ENCODE assay signal across 8 cellular contexts in the genomic region with DNA sequence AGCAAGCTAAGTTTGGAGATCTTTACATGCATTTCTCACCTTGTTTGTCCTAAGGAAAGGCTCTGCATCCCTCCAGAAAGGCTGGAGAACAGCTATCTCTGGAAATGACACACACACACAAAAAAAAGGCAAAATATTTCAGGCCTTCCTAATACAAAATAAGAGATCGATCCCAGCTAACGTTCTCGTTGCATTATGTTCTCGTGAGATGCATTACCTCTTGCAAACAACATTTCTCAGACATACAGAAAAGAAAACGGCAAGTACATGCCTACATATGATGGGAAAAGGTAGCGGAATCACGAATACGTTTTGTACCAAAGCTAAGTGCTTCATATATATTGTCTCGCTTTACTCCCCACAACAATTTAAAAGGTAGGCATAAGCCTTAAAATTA. TPM values are rescaled to one million over a fixed set of nuclear protein-coding genes. Genes with fewer than 3 reads are reported as not detected.
DNase-seq lines count a peak whose midpoint lies in the region; ATAC-seq and TF ChIP-seq lines count a peak whose summit lies in the region.

No MANE protein-coding gene starts in this region.

- no peak for TF ChIP-seq CTCF in astrocyte of the cerebellum (IDR thresholded peaks at IDR 0.05; ENCODE audit: low read depth, low read length, missing control alignments)

- no peaks in the 10 kb centered on the region for H3K4me1 ChIP-seq in mesodermal cell (ENCODE audit: control insufficient read depth, insufficient read depth, low read length, poor library complexity, severe bottlenecking)

- ATAC-seq in HG02938 (IDR thresholded peaks at IDR 0.05; ENCODE audit: unreplicated experiment) = peak; percentile 1

- no peak overlapping the region for H3K27ac ChIP-seq in mesodermal cell (ENCODE audit: low read depth, low read length, severe bottlenecking)

- H3K9me3 ChIP-seq in mesodermal cell (ENCODE audit: control insufficient read depth, low read length) = no peaks in the 10 kb centered on the region

- peak; percentile 12 for DNase-seq in EH (ENCODE audit: low read depth)
- no peak for DNase-seq in astrocyte of the cerebellum (ENCODE audit: low read depth)
- no peak for DNase-seq in cerebellar cortex (ENCODE audit: low spot score)
- DNase-seq in OCI-M1 (lab: John Stamatoyannopoulos, UW) = no peak
- DNase-seq in CD1c-positive myeloid dendritic cell (ENCODE audit: extremely low spot score) = no peak
- no peak for DNase-seq in NK-92 treated with Interleukin-12 subunit alpha and Interleukin-12 subunit beta, amount 100 ng/mL, for 24 hours (lab: John Stamatoyannopoulos, UW)

- H3K36me3 ChIP-seq in mesodermal cell (ENCODE audit: control insufficient read depth, insufficient read depth, low read length) = peaks cover 13% of the 10 kb centered on the region

- in situ Hi-C loops in astrocyte of the cerebellum (cut with HindIII; ENCODE audit: low sequenced_read_pairs) = no loop called here

- WGBS in mesodermal cell (ENCODE audit: insufficient coverage in 2 of 2), 2 experiments = 0 to 10% methylated on average over 2 to 8 of the region's 9 CpGs

- peak overlapping the region; percentile 55 for H3K4me3 ChIP-seq in astrocyte of the cerebellum (ENCODE audit: low read depth, low read length)
- H3K4me3 ChIP-seq in mesodermal cell (ENCODE audit: extremely low read depth, insufficient read depth, low read length, poor library complexity, severe bottlenecking) = peak overlapping the region; percentile 87

RNA-seq across cellular contexts. Expression of gene MTERF1, which starts 0.5 kb away (rescaled TPM):
- 7.8 TPM for polyA plus RNA-seq in mesodermal cell (2013, experiment 1 of 2)
- polyA plus RNA-seq in mesodermal cell (2013, experiment 2 of 2) = 8.3 TPM
